ENCODE assay signal across 10 cellular contexts in the genomic region with DNA sequence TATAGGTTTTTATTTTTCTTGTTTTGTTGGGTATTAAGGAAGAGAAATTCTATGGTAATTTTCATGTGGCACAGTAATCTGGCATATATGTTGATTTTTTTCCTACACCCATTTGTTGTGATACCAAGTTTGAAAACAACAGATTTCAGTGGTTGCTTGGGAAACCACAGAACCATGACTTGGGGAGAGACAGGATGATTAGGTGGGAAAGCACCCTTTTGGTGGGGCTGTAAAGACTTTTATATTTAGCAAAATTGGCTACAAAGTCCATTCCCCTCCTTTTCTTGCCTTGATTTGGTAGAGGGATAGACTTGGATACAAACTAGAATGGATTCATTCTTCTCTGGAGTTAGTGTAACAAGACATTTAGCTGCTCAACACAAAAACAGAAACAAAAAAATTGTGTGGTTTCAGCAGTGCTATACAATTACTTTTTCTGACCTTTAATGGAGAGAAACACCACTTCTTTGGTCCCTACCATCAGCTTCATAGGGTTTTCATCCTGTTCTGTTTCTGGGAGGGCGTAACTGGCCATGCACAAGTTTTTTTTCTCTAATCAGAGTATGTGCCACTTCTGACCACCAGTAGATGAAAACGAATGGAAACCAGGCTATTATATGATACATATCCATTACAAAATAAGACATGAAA. TPM values are rescaled to one million over a fixed set of nuclear protein-coding genes. Genes with fewer than 3 reads are reported as not detected.
DNase-seq lines count a peak whose midpoint lies in the region; ATAC-seq lines count a peak whose summit lies in the region.
"Had no signal": no experiment of that assay in that cellular context is flagged by ENCODE, and none has a peak within 500 bp of the region (broad histone marks: within the 10 kb centered on the region; RNA-seq: fewer than 3 reads in every experiment).

No MANE protein-coding gene starts in this region.

- H3K27me3 Mint-ChIP-seq in CD4-positive, alpha-beta memory T cell, result no peaks in the 10 kb centered on the region
- no peaks in the 10 kb centered on the region for H3K27me3 Mint-ChIP-seq in activated CD4-positive, alpha-beta memory T cell treated with anti-CD3 and anti-CD28 coated beads for 36 hours

- H3K36me3 Mint-ChIP-seq in CD4-positive, alpha-beta memory T cell, result peaks cover 69 to 85% of the 10 kb centered on the region in 2 donors
- H3K36me3 Mint-ChIP-seq in activated CD4-positive, alpha-beta memory T cell treated with anti-CD3 and anti-CD28 coated beads for 36 hours, result peaks cover 85% of the 10 kb centered on the region

- no peak overlapping the region for H3K18ac ChIP-seq in mesenchymal stem cell (ENCODE audit: low read depth in 1 of 2, low read length in 2 of 2)

- peak overlapping the region; percentile 80 to 99 (median 91) for H3K27ac Mint-ChIP-seq in CD4-positive, alpha-beta memory T cell
- peak overlapping the region; percentile 84 for H3K27ac Mint-ChIP-seq in activated CD4-positive, alpha-beta memory T cell treated with anti-CD3 and anti-CD28 coated beads for 36 hours

- WGBS in mesenchymal stem cell, result 75% methylated on average over 1 of the region's 2 CpGs

- no peak overlapping the region for H2BK5ac ChIP-seq in mesenchymal stem cell (ENCODE audit: low read depth, low read length, poor library complexity, severe bottlenecking)

- H3K4me1 Mint-ChIP-seq in CD4-positive, alpha-beta memory T cell, result peaks cover 59 to 79% (median 67%) of the 10 kb centered on the region in 4 donors
- H3K4me1 Mint-ChIP-seq in activated CD4-positive, alpha-beta memory T cell treated with anti-CD3 and anti-CD28 coated beads for 36 hours (ENCODE audit: low read depth), result peaks cover 79% of the 10 kb centered on the region

- peaks cover 64% of the 10 kb centered on the region for H3K36me3 ChIP-seq in CD4-positive, alpha-beta memory T cell (ENCODE audit: insufficient read depth, low read length)
- H3K36me3 ChIP-seq in mesenchymal stem cell (ENCODE audit: control insufficient read depth in 1 of 2, insufficient read depth in 2 of 2, low read depth in 1 of 2, low read length in 2 of 2), result no peaks in the 10 kb centered on the region
- H3K36me3 ChIP-seq: SJSA1 had no signal

- peak overlapping the region in 6 of 8 donors; percentile 21 to 72 (median 49) for H3K4me3 Mint-ChIP-seq in CD4-positive, alpha-beta memory T cell
- H3K4me3 Mint-ChIP-seq in activated CD4-positive, alpha-beta memory T cell treated with anti-CD3 and anti-CD28 coated beads for 36 hours, result peak overlapping the region; percentile 20

- H3K79me1 ChIP-seq in mesenchymal stem cell (replicated peaks; ENCODE audit: low read length, poor library complexity, severe bottlenecking), result no peaks in the 10 kb centered on the region

- no peak overlapping the region for H2BK12ac ChIP-seq in mesenchymal stem cell (ENCODE audit: low read length in 2 of 2)

- H3K9me3 Mint-ChIP-seq in CD4-positive, alpha-beta memory T cell, result peaks cover 0 to 10% (median 0%) of the 10 kb centered on the region in 8 donors
- no peaks in the 10 kb centered on the region for H3K9me3 Mint-ChIP-seq in activated CD4-positive, alpha-beta memory T cell treated with anti-CD3 and anti-CD28 coated beads for 36 hours

- peaks cover 75% of the 10 kb centered on the region for H3K4me1 ChIP-seq in CD4-positive, alpha-beta memory T cell (ENCODE audit: insufficient read depth, low read length)
- H3K4me1 ChIP-seq in mesenchymal stem cell (ENCODE audit: control insufficient read depth, insufficient read depth, low read depth, low read length), result no peaks in the 10 kb centered on the region
- H3K4me1 ChIP-seq: psoas muscle, SJSA1 had no signal

- H3K9ac ChIP-seq in mesenchymal stem cell (ENCODE audit: low read length), result no peak overlapping the region

- no peak overlapping the region for H4K8ac ChIP-seq in mesenchymal stem cell (ENCODE audit: low read length)

- no peak overlapping the region for H2AK5ac ChIP-seq in mesenchymal stem cell (ENCODE audit: low read length, severe bottlenecking)

- H2BK15ac ChIP-seq in mesenchymal stem cell (ENCODE audit: low read depth, poor library complexity, severe bottlenecking), result no peak overlapping the region

- H3K23ac ChIP-seq in mesenchymal stem cell (ENCODE audit: low read length in 2 of 2), result no peak overlapping the region

- H4K91ac ChIP-seq in mesenchymal stem cell (ENCODE audit: low read length), result no peak overlapping the region

- intact Hi-C loops in CD4-positive, alpha-beta memory T cell (cut with micrococcal nuclease), result no loop called here
- intact Hi-C loops in activated CD4-positive, alpha-beta memory T cell treated with anti-CD3 and anti-CD28 coated beads for 36 hours (cut with micrococcal nuclease), result loop anchor here (1.0 to 5.0 kb wide), 10 partner anchors 26 to 726 kb away; no protein-coding TSS in a partner anchor

- H3K27me3 ChIP-seq in CD4-positive, alpha-beta memory T cell (ENCODE audit: insufficient read depth, low read length), result no peaks in the 10 kb centered on the region
- peaks cover 1 to 50% of the 10 kb centered on the region in 2 experiments for H3K27me3 ChIP-seq in mesenchymal stem cell (ENCODE audit: control insufficient read depth in 1 of 2, insufficient read depth in 1 of 2, low read length in 2 of 2)

- H2AFZ ChIP-seq in mesenchymal stem cell (ENCODE audit: low read depth, low read length), result no peak overlapping the region

- no peak overlapping the region for H2BK120ac ChIP-seq in mesenchymal stem cell (ENCODE audit: low read depth, low read length)

- CTCF ChIA-PET in CD4-positive, alpha-beta memory T cell (lab: Charles Lee; ENCODE audit: partially characterized antibody), result interaction anchor here (0.7 to 2.3 kb wide), 7 partner anchors 21 to 192 kb away, joined by 3 to 15 read pairs (median 3); no protein-coding TSS in a partner anchor
- CTCF ChIA-PET in activated CD4-positive, alpha-beta memory T cell treated with anti-CD3 and anti-CD28 coated beads for 36 hours (lab: Charles Lee), result interaction anchor here (0.7 to 3.5 kb wide), 9 partner anchors 15 to 305 kb away, joined by 3 to 20 read pairs (median 3); no protein-coding TSS in a partner anchor

- no peaks in the 10 kb centered on the region for H3K9me3 ChIP-seq in CD4-positive, alpha-beta memory T cell (ENCODE audit: control insufficient read depth in 1 of 2, low read length in 2 of 2)
- no peaks in the 10 kb centered on the region for H3K9me3 ChIP-seq in mesenchymal stem cell (ENCODE audit: control insufficient read depth, low read length)
- H3K9me3 ChIP-seq: psoas muscle, SJSA1 had no signal

- peak; percentile 42 to 77 (median 54) for DNase-seq in CD4-positive, alpha-beta memory T cell
- peak; percentile 50 for DNase-seq in activated CD4-positive, alpha-beta memory T cell treated with anti-CD3 and anti-CD28 coated beads for 36 hours
- no peak for DNase-seq in dedifferentiated amniotic fluid mesenchymal stem cell (ENCODE audit: extremely low spot score)
- no peak for DNase-seq in GF-D8 (lab: John Stamatoyannopoulos, UW)
- DNase-seq in mesenchymal stem cell, result no peak
- DNase-seq in LoVo (ENCODE audit: low spot score), result no peak
- DNase-seq: psoas muscle had no signal

- POLR2A ChIA-PET in CD4-positive, alpha-beta memory T cell (lab: Charles Lee; ENCODE audit: partially characterized antibody), result interaction anchor here (0.9 to 2.1 kb wide), 11 partner anchors 9 to 193 kb away, joined by 3 to 14 read pairs (median 4); partner anchors contain the start of gene IKZF1
- POLR2A ChIA-PET in activated CD4-positive, alpha-beta memory T cell treated with anti-CD3 and anti-CD28 coated beads for 36 hours (lab: Charles Lee), result interaction anchor here (0.8 to 3.0 kb wide), 11 partner anchors 9 to 192 kb away, joined by 3 to 13 read pairs (median 4); no protein-coding TSS in a partner anchor

- ATAC-seq in GM18907 (IDR thresholded peaks at IDR 0.05; ENCODE audit: unreplicated experiment), result peak; percentile 82
- ATAC-seq in HG02870 (IDR thresholded peaks at IDR 0.05; ENCODE audit: unreplicated experiment), result peak; percentile 70
- ATAC-seq: psoas muscle had no signal

- H3K4ac ChIP-seq in mesenchymal stem cell (ENCODE audit: low read depth in 1 of 2, low read length in 2 of 2), result no peak overlapping the region

- no peak overlapping the region for H3K14ac ChIP-seq in mesenchymal stem cell (ENCODE audit: low read length in 2 of 2)

- H3K4me3 ChIP-seq in CD4-positive, alpha-beta memory T cell (ENCODE audit: low read length in 2 of 2), result no peak overlapping the region
- no peak overlapping the region for H3K4me3 ChIP-seq in mesenchymal stem cell (ENCODE audit: insufficient read depth in 1 of 2, low read depth in 1 of 2, low read length in 2 of 2)
- H3K4me3 ChIP-seq: psoas muscle, SJSA1 had no signal

- H3K27ac ChIP-seq in CD4-positive, alpha-beta memory T cell (ENCODE audit: low read depth, low read length), result peak overlapping the region; percentile 56
- H3K27ac ChIP-seq in mesenchymal stem cell (ENCODE audit: low read length, poor library complexity, severe bottlenecking), result no peak overlapping the region
- H3K27ac ChIP-seq: psoas muscle, SJSA1 had no signal

- H3K4me2 ChIP-seq in mesenchymal stem cell (ENCODE audit: low read length, poor library complexity, severe bottlenecking), result no peak overlapping the region

RNA-seq across cellular contexts. Expression of gene FIGNL1, which starts 52.7 kb away (rescaled TPM):
- total RNA-seq in CD4-positive, alpha-beta memory T cell, result 10 to 100 TPM; 16.2 to 17.1 TPM
- 10 to 100 TPM in 1 of 2 donors, 1 to 10 TPM in 1; 4.8 to 12.1 TPM for polyA plus RNA-seq in CD4-positive, alpha-beta memory T cell
- 10 to 100 TPM; 46.2 to 49.0 TPM for total RNA-seq in activated CD4-positive, alpha-beta memory T cell treated with anti-CD3 and anti-CD28 coated beads for 36 hours
- 4.0 TPM for polyA plus RNA-seq in mesenchymal stem cell (2013, experiment 1 of 2)
- polyA plus RNA-seq in mesenchymal stem cell (2013, experiment 2 of 2), result 4.3 TPM

Comparison
In these comparisons a context has a peak if more than half of its experiments do, and no peak if none do; other contexts are left out.
1. DNase-seq: peak in CD4-positive, alpha-beta memory T cell (5 of 5) and activated CD4-positive, alpha-beta memory T cell treated with anti-CD3 and anti-CD28 coated beads for 36 hours (single experiment); none in dedifferentiated amniotic fluid mesenchymal stem cell (single experiment), GF-D8 (single experiment), mesenchymal stem cell (single experiment) and LoVo (single experiment).